ENCODE assay signal across 6 cellular contexts in the genomic region with DNA sequence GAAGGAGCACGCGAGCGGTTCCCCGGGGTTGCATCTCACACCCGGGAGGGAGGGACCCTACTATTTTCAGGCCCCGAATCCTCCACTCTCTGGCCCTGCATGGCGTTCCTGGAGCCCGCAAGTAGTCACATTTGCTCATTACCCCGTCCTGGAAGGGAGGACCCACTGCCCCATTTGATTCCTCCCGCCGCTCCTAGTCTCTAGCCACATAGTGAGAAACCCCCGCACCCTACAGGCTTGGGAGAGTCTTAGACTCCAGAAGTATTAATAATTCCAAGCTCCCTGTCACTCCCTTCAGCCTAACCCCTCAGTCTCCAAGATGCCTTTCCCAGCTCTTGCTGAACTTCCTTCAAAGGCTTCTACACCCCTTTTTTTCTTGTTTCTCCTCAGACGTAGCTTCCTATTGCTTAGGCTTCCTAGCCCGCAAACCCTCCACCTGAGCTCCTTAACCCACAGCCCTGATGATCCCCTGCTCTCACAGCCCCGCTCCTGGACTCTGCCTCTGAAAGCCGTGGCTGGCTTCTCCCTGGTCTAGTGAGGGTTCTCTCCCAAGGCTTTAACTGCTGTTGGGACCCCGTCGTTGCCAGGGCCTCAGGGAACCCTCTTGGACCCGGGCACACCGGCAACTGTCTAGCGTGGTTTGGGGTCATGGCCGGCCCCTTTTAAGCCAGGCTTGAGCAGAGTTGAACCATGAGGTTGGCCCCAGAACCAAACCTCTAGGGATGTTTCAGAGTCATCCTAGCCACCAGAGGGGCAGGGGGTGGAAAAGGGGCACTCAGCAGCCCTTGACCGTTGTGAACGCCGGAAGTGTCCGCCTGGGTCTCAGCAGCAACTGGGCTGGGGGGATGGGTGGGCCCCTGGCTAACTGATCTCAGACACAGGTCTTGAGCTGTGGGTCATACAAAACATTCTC. TPM values are rescaled to one million over a fixed set of nuclear protein-coding genes. Genes with fewer than 3 reads are reported as not detected.
DNase-seq lines count a peak whose midpoint lies in the region; TF ChIP-seq lines count a peak whose summit lies in the region.
"Had no signal": no experiment of that assay in that cellular context is flagged by ENCODE, and none has a peak within 500 bp of the region (broad histone marks: within the 10 kb centered on the region; RNA-seq: fewer than 3 reads in every experiment).

No MANE protein-coding gene starts in this region.

- peak; percentile 68 for DNase-seq in H7
- peak; percentile 27 for DNase-seq in activated CD4-positive, alpha-beta memory T cell treated with anti-CD3 and anti-CD28 coated beads, Interleukin-2, amount 10 ng/mL, durations not matched to agents 7 days and 5 days
- DNase-seq in SIG-M5 treated with dmso at 0.1 percent for 504 hours (lab: John Stamatoyannopoulos, UW; ENCODE audit: unreplicated experiment) = no peak
- DNase-seq in SIG-M5 (lab: John Stamatoyannopoulos, UW) = no peak

- 13% methylated on average over 26 of the region's 26 CpGs for WGBS in liver

- peak overlapping the region; percentile 89 for H3K4me3 Mint-ChIP-seq in activated CD4-positive, alpha-beta memory T cell treated with anti-CD3 and anti-CD28 coated beads, Interleukin-2, amount 10 ng/mL, durations not matched to agents 7 days and 5 days

- peaks cover 59% of the 10 kb centered on the region for H3K4me1 Mint-ChIP-seq in activated CD4-positive, alpha-beta memory T cell treated with anti-CD3 and anti-CD28 coated beads, Interleukin-2, amount 10 ng/mL, durations not matched to agents 7 days and 5 days

- peak overlapping the region; percentile 86 for H3K27ac Mint-ChIP-seq in activated CD4-positive, alpha-beta memory T cell treated with anti-CD3 and anti-CD28 coated beads, Interleukin-2, amount 10 ng/mL, durations not matched to agents 7 days and 5 days

- CTCF ChIA-PET in activated CD4-positive, alpha-beta memory T cell treated with anti-CD3 and anti-CD28 coated beads, Interleukin-2, amount 10 ng/mL, durations not matched to agents 7 days and 5 days (lab: Charles Lee) = interaction anchor here (0.5 to 9.2 kb wide), 18 partner anchors 9 to 1226 kb away, joined by 3 to 112 read pairs (median 14); a partner anchor contains a TSS

- peaks cover 4% of the 10 kb centered on the region for H3K36me3 ChIP-seq in H7 (replicated peaks; ENCODE audit: control insufficient read depth, insufficient read depth, low read length)
- peaks cover 0 to 6% (median under 1%) of the 10 kb centered on the region in 4 donors for H3K36me3 ChIP-seq in liver (ENCODE audit: control insufficient read depth in 4 of 4, insufficient read depth in 3 of 4, low read depth in 1 of 4, low read length in 3 of 4)

- no peaks in the 10 kb centered on the region for H3K9me3 ChIP-seq in liver (ENCODE audit: control insufficient read depth in 4 of 4, low read length in 3 of 4)

- H3K27me3 Mint-ChIP-seq in activated CD4-positive, alpha-beta memory T cell treated with anti-CD3 and anti-CD28 coated beads, Interleukin-2, amount 10 ng/mL, durations not matched to agents 7 days and 5 days = no peaks in the 10 kb centered on the region

- no peaks in the 10 kb centered on the region for H3K9me3 Mint-ChIP-seq in activated CD4-positive, alpha-beta memory T cell treated with anti-CD3 and anti-CD28 coated beads, Interleukin-2, amount 10 ng/mL, durations not matched to agents 7 days and 5 days

- H3K36me3 Mint-ChIP-seq in activated CD4-positive, alpha-beta memory T cell treated with anti-CD3 and anti-CD28 coated beads, Interleukin-2, amount 10 ng/mL, durations not matched to agents 7 days and 5 days (ENCODE audit: low read depth) = peaks cover 4% of the 10 kb centered on the region

- no peaks in the 10 kb centered on the region for H3K27me3 ChIP-seq in H7 (ENCODE audit: control insufficient read depth, insufficient read depth, low read length)
- H3K27me3 ChIP-seq in liver (ENCODE audit: control insufficient read depth in 4 of 4, insufficient read depth in 4 of 4, low read length in 3 of 4) = no peaks in the 10 kb centered on the region

- H3K27ac ChIP-seq in liver (ENCODE audit: low read depth in 1 of 2, low read length in 2 of 2) = peak overlapping the region; percentile 86

- no peak for TF ChIP-seq CTCF in liver (IDR thresholded peaks at IDR 0.05; ENCODE audit: low read depth, low read length, missing input control)

- peak overlapping the region; percentile 91 to 94 for H3K9ac ChIP-seq in liver (ENCODE audit: low read depth in 1 of 2, low read length in 2 of 2)

- POLR2A ChIA-PET in activated CD4-positive, alpha-beta memory T cell treated with anti-CD3 and anti-CD28 coated beads, Interleukin-2, amount 10 ng/mL, durations not matched to agents 7 days and 5 days (lab: Charles Lee) = interaction anchor here (1.1 to 3.5 kb wide), 15 partner anchors 8 to 235 kb away, joined by 4 to 28 read pairs (median 8); a partner anchor contains a TSS

- H3K4me1 ChIP-seq in liver (ENCODE audit: control insufficient read depth in 4 of 4, insufficient read depth in 4 of 4, low read length in 3 of 4) = peaks cover 4 to 44% (median 25%) of the 10 kb centered on the region in 4 donors

- peak overlapping the region; percentile 90 for H3K4me3 ChIP-seq in H7 (ENCODE audit: insufficient read depth, low read depth, low read length)
- peak overlapping the region; percentile 66 to 97 (median 68) for H3K4me3 ChIP-seq in liver (ENCODE audit: low read depth in 1 of 3, low read length in 3 of 3)

- no peak for TF ChIP-seq RAD21 in liver (IDR thresholded peaks at IDR 0.05)

TF ChIP-seq in liver, 16 proteins besides CTCF, POLR2A, EP300 and RAD21:
- TF ChIP-seq YY1 (IDR thresholded peaks at IDR 0.05) = no peak
- TF ChIP-seq GABPA (IDR thresholded peaks at IDR 0.05 in 1 of 2, conservative IDR thresholded peaks at IDR 0.05 in 1 of 2) = no peak
- no peak for TF ChIP-seq JUND (IDR thresholded peaks at IDR 0.05)
- no peak for TF ChIP-seq NR2F2 (IDR thresholded peaks at IDR 0.05)
- TF ChIP-seq HNF4A (conservative IDR thresholded peaks at IDR 0.05) = no peak
- TF ChIP-seq SP1 (IDR thresholded peaks at IDR 0.05) = no peak
- TF ChIP-seq, protein P1, sequence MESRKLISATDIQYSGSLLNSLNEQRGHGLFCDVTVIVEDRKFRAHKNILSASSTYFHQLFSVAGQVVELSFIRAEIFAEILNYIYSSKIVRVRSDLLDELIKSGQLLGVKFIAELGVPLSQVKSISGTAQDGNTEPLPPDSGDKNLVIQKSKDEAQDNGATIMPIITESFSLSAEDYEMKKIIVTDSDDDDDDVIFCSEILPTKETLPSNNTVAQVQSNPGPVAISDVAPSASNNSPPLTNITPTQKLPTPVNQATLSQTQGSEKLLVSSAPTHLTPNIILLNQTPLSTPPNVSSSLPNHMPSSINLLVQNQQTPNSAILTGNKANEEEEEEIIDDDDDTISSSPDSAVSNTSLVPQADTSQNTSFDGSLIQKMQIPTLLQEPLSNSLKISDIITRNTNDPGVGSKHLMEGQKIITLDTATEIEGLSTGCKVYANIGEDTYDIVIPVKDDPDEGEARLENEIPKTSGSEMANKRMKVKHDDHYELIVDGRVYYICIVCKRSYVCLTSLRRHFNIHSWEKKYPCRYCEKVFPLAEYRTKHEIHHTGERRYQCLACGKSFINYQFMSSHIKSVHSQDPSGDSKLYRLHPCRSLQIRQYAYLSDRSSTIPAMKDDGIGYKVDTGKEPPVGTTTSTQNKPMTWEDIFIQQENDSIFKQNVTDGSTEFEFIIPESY (IDR thresholded peaks at IDR 0.05) = no peak
- no peak for TF ChIP-seq EGR1 (IDR thresholded peaks at IDR 0.05; ENCODE audit: low read depth in 2 of 2)
- no peak for TF ChIP-seq HNF4G (IDR thresholded peaks at IDR 0.05)

RNA-seq across cellular contexts. Expression of a gene that starts 0.9 kb away (rescaled TPM):
- 67.9 and 98.6 TPM in 2 replicates for total RNA-seq in H7 (2014; rRNA removed; shearing (Covaris generic))
- 10 to 100 TPM; 59.5 to 64.4 TPM for total RNA-seq in activated CD4-positive, alpha-beta memory T cell treated with anti-CD3 and anti-CD28 coated beads, Interleukin-2, amount 10 ng/mL, durations not matched to agents 7 days and 5 days
- 10 to 100 TPM; 17.4 to 26.4 TPM for total RNA-seq in liver
- polyA plus RNA-seq in liver = 10 to 100 TPM; 15.1 to 18.2 TPM

RNA-seq across cellular contexts. Expression of a gene that starts 29.6 kb away (rescaled TPM):
- total RNA-seq in H7 (2014; rRNA removed; shearing (Covaris generic)) = not detected in 2 replicates
- total RNA-seq in activated CD4-positive, alpha-beta memory T cell treated with anti-CD3 and anti-CD28 coated beads, Interleukin-2, amount 10 ng/mL, durations not matched to agents 7 days and 5 days = not detected
- 1 to 10 TPM in 1 of 2 donors, under 1 TPM in 1; 0.33 to 3.4 TPM for total RNA-seq in liver
- 1 to 10 TPM in 1 of 2 donors, under 1 TPM in 1; 0.81 to 2.3 TPM for polyA plus RNA-seq in liver
- total RNA-seq: pulmonary artery endothelial cell had no signal

RNA-seq across cellular contexts. Expression of a gene that starts 30.0 kb away (rescaled TPM):
- 30.0 and 35.2 TPM in 2 replicates for total RNA-seq in H7 (2014; rRNA removed; shearing (Covaris generic))
- 100 to 1,000 TPM; 161 to 162 TPM for total RNA-seq in activated CD4-positive, alpha-beta memory T cell treated with anti-CD3 and anti-CD28 coated beads, Interleukin-2, amount 10 ng/mL, durations not matched to agents 7 days and 5 days
- total RNA-seq in liver = 1 to 10 TPM; 3.8 to 8.2 TPM
- polyA plus RNA-seq in liver = 1 to 10 TPM in 1 of 2 donors, under 1 TPM in 1; 0.24 to 1.7 TPM

RNA-seq across cellular contexts. Expression of a gene that starts 49.0 kb away (rescaled TPM):
- total RNA-seq in H7 (2014; rRNA removed; shearing (Covaris generic)) = 54.1 and 60.9 TPM in 2 replicates
- total RNA-seq in activated CD4-positive, alpha-beta memory T cell treated with anti-CD3 and anti-CD28 coated beads, Interleukin-2, amount 10 ng/mL, durations not matched to agents 7 days and 5 days = 10 to 100 TPM; 19.1 to 21.6 TPM
- total RNA-seq in liver = 10 to 100 TPM; 23.4 to 32.4 TPM
- polyA plus RNA-seq in liver = 10 to 100 TPM; 24.7 to 42.2 TPM

RNA-seq across cellular contexts. Expression of a gene that starts 49.2 kb away (rescaled TPM):
- 13.3 and 22.5 TPM in 2 replicates for total RNA-seq in H7 (2014; rRNA removed; shearing (Covaris generic))
- total RNA-seq in activated CD4-positive, alpha-beta memory T cell treated with anti-CD3 and anti-CD28 coated beads, Interleukin-2, amount 10 ng/mL, durations not matched to agents 7 days and 5 days = 1 to 10 TPM in 1 of 2 experiments, under 1 TPM in 1; 0.95 to 1.1 TPM
- total RNA-seq in liver = 10 to 100 TPM; 10.2 to 18.8 TPM
- 10 to 100 TPM; 43.6 to 66.6 TPM for polyA plus RNA-seq in liver

Comparison
In these comparisons a context has a peak if more than half of its experiments do, and no peak if none do; other contexts are left out.
1. DNase-seq: peak in H7 (single experiment) and activated CD4-positive, alpha-beta memory T cell treated with anti-CD3 and anti-CD28 coated beads, Interleukin-2, amount 10 ng/mL, durations not matched to agents 7 days and 5 days (single experiment); none in SIG-M5 treated with dmso at 0.1 percent for 504 hours (single experiment) and SIG-M5 (single experiment).